In genomic region chr12:111402490-111402824, GRCh38 we compare ENCODE assay signal across 8 cellular contexts. TPM values are rescaled to one million over a fixed set of nuclear protein-coding genes. Genes with fewer than 3 reads are reported as not detected.
DNase-seq lines count a peak whose midpoint lies in the region; ATAC-seq and TF ChIP-seq lines count a peak whose summit lies in the region.
"Not testable (repeated sequence)": the region's sequence is repeated elsewhere in the genome, so short reads cannot be mapped to it uniquely, and the experiment has no call there.

No MANE protein-coding gene starts in this region.

- not testable (repeated sequence) for H3K36me3 ChIP-seq in KMS-11 (ENCODE audit: insufficient read depth); ascending aorta; right lobe of liver; psoas muscle (ENCODE audit: insufficient read depth in 1 of 2, low read depth in 1 of 2); stomach; vagina

- not testable (repeated sequence) for H4K20me1 ChIP-seq in KMS-11 (ENCODE audit: insufficient read depth)

- H3K27ac ChIP-seq in KMS-11 (peak overlapping the region; percentile 76; the same call in 1 of the 2 replicates), ascending aorta (peak overlapping the region; percentile 77 to 91), right lobe of liver (peak overlapping the region in 2 of 3 donors; percentile 58 to 64), psoas muscle (peak overlapping the region; percentile 74), stomach (peak overlapping the region; percentile 78 to 90 (median 86)), vagina (peak overlapping the region; percentile 83)

- peak overlapping the region; percentile 93 for H3K4me2 ChIP-seq in KMS-11

- not testable (repeated sequence) for TF ChIP-seq EP300 in stomach (IDR thresholded peaks at IDR 0.05)

- H3K9ac ChIP-seq in KMS-11: peak overlapping the region; percentile 22; the same call in 1 of the 2 replicates

- not testable (repeated sequence) for H3K27me3 ChIP-seq in KMS-11 (ENCODE audit: insufficient read depth, low read depth); ascending aorta; right lobe of liver; psoas muscle (ENCODE audit: insufficient read depth in 3 of 3, low read length in 2 of 3); stomach; vagina

- not testable (repeated sequence) for H3K9me3 ChIP-seq in ascending aorta, right lobe of liver, psoas muscle, stomach, vagina

- H3K4me1 Mint-ChIP-seq in activated B cell treated with CpG ODN at 0.5 μM for 24 hours: peaks cover 62% of the 10 kb centered on the region
- H3K4me1 Mint-ChIP-seq in effector memory CD8-positive, alpha-beta T cell (ENCODE audit: low read depth in 2 of 2): peaks cover 34 to 36% of the 10 kb centered on the region in 2 donors

- not testable (repeated sequence) for H3K4me3 ChIP-seq in KMS-11 (IDR thresholded peaks at IDR 0.05; ENCODE audit: insufficient read depth, low read depth, low read length); right lobe of liver; psoas muscle
- H3K4me3 ChIP-seq in ascending aorta (peak overlapping the region in 1 of 2 donors; percentile 42), stomach (peak overlapping the region in 3 of 4 donors; percentile 17 to 31 (median 24)), vagina (peak overlapping the region; percentile 20 to 25)

- TF ChIP-seq POLR2A in right lobe of liver (IDR thresholded peaks at IDR 0.05); stomach (IDR thresholded peaks at IDR 0.05); vagina (IDR thresholded peaks at IDR 0.05): not testable (repeated sequence)

- not testable (repeated sequence) for H3K4me3 Mint-ChIP-seq in activated B cell treated with CpG ODN at 0.5 μM for 24 hours
- H3K4me3 Mint-ChIP-seq in effector memory CD8-positive, alpha-beta T cell: peak overlapping the region; percentile 87 to 94

- not testable (repeated sequence) for H3K9me3 Mint-ChIP-seq in activated B cell treated with CpG ODN at 0.5 μM for 24 hours; effector memory CD8-positive, alpha-beta T cell

- not testable (repeated sequence) for TF ChIP-seq CTCF in KMS-11 (conservative IDR thresholded peaks at IDR 0.05; ENCODE audit: low read depth, low read length); activated B cell treated with CpG ODN at 0.5 μM for 24 hours (IDR thresholded peaks at IDR 0.05); ascending aorta (IDR thresholded peaks at IDR 0.05); right lobe of liver (IDR thresholded peaks at IDR 0.05); psoas muscle (IDR thresholded peaks at IDR 0.05); stomach (IDR thresholded peaks at IDR 0.05); vagina (IDR thresholded peaks at IDR 0.05)

- peak overlapping the region; percentile 18; the same call in 1 of the 2 replicates for H2AFZ ChIP-seq in KMS-11 (ENCODE audit: low read depth)

- WGBS in right lobe of liver (ENCODE audit: insufficient coverage, low coverage, low lambda C conversion rate, missing lambda C conversion rate): 57% methylated on average over 5 of the region's 9 CpGs
- 85 to 93% (median 88%) methylated on average over 9 of the region's 9 CpGs for WGBS in psoas muscle, 3 donors
- 65 to 80% (median 78%) methylated on average over 9 of the region's 9 CpGs for WGBS in stomach, 5 donors

- ATAC-seq in activated B cell treated with CpG ODN at 0.5 μM for 24 hours (ENCODE audit: low read depth); effector memory CD8-positive, alpha-beta T cell (replicated peaks); right lobe of liver; psoas muscle: not testable (repeated sequence)

- H3K36me3 Mint-ChIP-seq in activated B cell treated with CpG ODN at 0.5 μM for 24 hours (ENCODE audit: low read depth): not testable (repeated sequence)
- peaks cover 32% of the 10 kb centered on the region for H3K36me3 Mint-ChIP-seq in effector memory CD8-positive, alpha-beta T cell (ENCODE audit: insufficient read depth)

- H3K27me3 Mint-ChIP-seq in activated B cell treated with CpG ODN at 0.5 μM for 24 hours; effector memory CD8-positive, alpha-beta T cell: not testable (repeated sequence)

- POLR2A ChIA-PET in activated B cell treated with CpG ODN at 0.5 μM for 24 hours (lab: Charles Lee): interaction anchor here (3.2 to 11.0 kb wide), 4 partner anchors 28 to 48 kb away, joined by 30 to 136 read pairs (median 84); no protein-coding TSS in a partner anchor

- intact Hi-C loops in activated B cell treated with CpG ODN at 0.5 μM for 24 hours (cut with micrococcal nuclease): loop anchor here (10.0 kb wide), 1 partner anchor 1408 kb away; the partner anchor contains the start of genes ANKRD13A and GIT2
- intact Hi-C loops in ascending aorta (cut with DNase I); psoas muscle (cut with DNase I); stomach (cut with DNase I; ENCODE audit: low total_unique reads): not testable (repeated sequence)
- intact Hi-C loops in right lobe of liver (cut with DNase I): loop anchor here in 1 of 2 donors (5.0 kb wide), 1 partner anchor 45 kb away; no protein-coding TSS in a partner anchor
- intact Hi-C loops in vagina (cut with DNase I): loop anchor here (5.0 kb wide), 1 partner anchor 45 kb away; no protein-coding TSS in a partner anchor

- CTCF ChIA-PET in activated B cell treated with CpG ODN at 0.5 μM for 24 hours (lab: Charles Lee): interaction anchor here (1.7 to 14.5 kb wide), 5 partner anchors 28 to 127 kb away, joined by 5 to 522 read pairs (median 11); no protein-coding TSS in a partner anchor

- peaks cover 15% of the 10 kb centered on the region for H3K79me2 ChIP-seq in KMS-11 (ENCODE audit: insufficient read depth, low read depth)

- not testable (repeated sequence) for DNase-seq in activated B cell treated with CpG ODN at 0.5 μM for 24 hours; ascending aorta (ENCODE audit: low spot score in 2 of 2); effector memory CD8-positive, alpha-beta T cell; right lobe of liver; psoas muscle; stomach; vagina (ENCODE audit: extremely low spot score in 2 of 2)

- H3K27ac Mint-ChIP-seq in activated B cell treated with CpG ODN at 0.5 μM for 24 hours: peak overlapping the region; percentile 97
- not testable (repeated sequence) for H3K27ac Mint-ChIP-seq in effector memory CD8-positive, alpha-beta T cell

- H3K4me1 ChIP-seq in KMS-11 (ENCODE audit: low read depth, poor library complexity, severe bottlenecking): peaks cover 31% of the 10 kb centered on the region
- H3K4me1 ChIP-seq in ascending aorta: peaks cover 0 to 13% of the 10 kb centered on the region in 2 donors
- H3K4me1 ChIP-seq in right lobe of liver: peaks cover 0 to 23% (median 2%) of the 10 kb centered on the region in 4 donors
- peaks cover 26% of the 10 kb centered on the region for H3K4me1 ChIP-seq in psoas muscle
- H3K4me1 ChIP-seq in stomach: peaks cover 35 to 53% (median 45%) of the 10 kb centered on the region in 4 donors
- peaks cover 45% of the 10 kb centered on the region for H3K4me1 ChIP-seq in vagina

RNA-seq across cellular contexts. Expression of gene SH2B3, which starts 3.3 kb away (rescaled TPM):
- total RNA-seq in activated B cell treated with CpG ODN at 0.5 μM for 24 hours (46.7 and 50.7 TPM in 2 replicates), ascending aorta (124 TPM), right lobe of liver (10 to 100 TPM in 5 of 6 experiments, 1 to 10 TPM in 1; 6.7 to 43.5 (median 17.0) TPM), psoas muscle (10 to 100 TPM; 10.5 to 25.0 (median 13.2) TPM), stomach (10 to 100 TPM in 2 of 5 donors, 1 to 10 TPM in 3; 5.3 to 21.7 (median 9.8) TPM), vagina (24.1 TPM)
- polyA plus RNA-seq in psoas muscle (10 to 100 TPM in 1 of 3 donors, 1 to 10 TPM in 2; 4.4 to 22.0 (median 6.4) TPM), stomach (1 to 10 TPM; 2.5 to 8.1 (median 7.3) TPM)

RNA-seq across cellular contexts. Expression of gene PHETA1, which starts 33.6 kb away (rescaled TPM):
- total RNA-seq in activated B cell treated with CpG ODN at 0.5 μM for 24 hours (1.6 and 2.0 TPM in 2 replicates), ascending aorta (12.9 TPM), right lobe of liver (10 to 100 TPM in 1 of 6 experiments, 1 to 10 TPM in 5; 4.2 to 14.8 (median 7.0) TPM), psoas muscle (1 to 10 TPM; 5.3 to 7.0 (median 6.1) TPM), stomach (10 to 100 TPM in 4 of 5 donors, 1 to 10 TPM in 1; 7.0 to 59.3 (median 18.7) TPM), vagina (5.6 TPM)
- polyA plus RNA-seq in psoas muscle (10 to 100 TPM in 1 of 3 donors, 1 to 10 TPM in 2; 7.6 to 19.9 (median 8.2) TPM), stomach (10 to 100 TPM; 13.3 to 42.0 (median 16.8) TPM)
